Comparison of ENCODE assay signal across 8 cellular contexts in genomic region chr13:110126391-110126961, GRCh38.
DNase-seq lines count a peak whose midpoint lies in the region; ATAC-seq and TF ChIP-seq lines count a peak whose summit lies in the region.

No MANE protein-coding gene starts in this region.

- DNase-seq in ELF-1 (ENCODE audit: low read depth, low spot score) (peak; percentile 90), SHP77 treated with DMSO at 0.1 percent for 48 hours (lab: John Stamatoyannopoulos, UW) (peak; percentile 65), foreskin melanocyte (peak; percentile 75), prostate gland (ENCODE audit: low spot score) (peak; percentile 63), OCI-M1 (lab: John Stamatoyannopoulos, UW) (no peak)

- no peaks in the 10 kb centered on the region for H3K27me3 ChIP-seq in prostate gland (replicated peaks; ENCODE audit: insufficient read depth)

- no peak for TF ChIP-seq CTCF in prostate gland (IDR thresholded peaks at IDR 0.05)

- H3K36me3 ChIP-seq in prostate gland = no peaks in the 10 kb centered on the region

- ATAC-seq in HG03108 (IDR thresholded peaks at IDR 0.05; ENCODE audit: unreplicated experiment) (no peak), GM18873 (IDR thresholded peaks at IDR 0.05; ENCODE audit: low FRiP score, unreplicated experiment) (no peak), HG03039 (IDR thresholded peaks at IDR 0.05; ENCODE audit: unreplicated experiment) (no peak)

- 10% methylated on average over 12 of the region's 12 CpGs for WGBS in prostate gland

- no peak overlapping the region for H3K4me3 ChIP-seq in prostate gland

- no peaks in the 10 kb centered on the region for H3K9me3 ChIP-seq in prostate gland

- peak overlapping the region; percentile 66 to 84 for H3K27ac ChIP-seq in prostate gland

- H3K4me1 ChIP-seq in prostate gland (replicated peaks) = no peaks in the 10 kb centered on the region

- intact Hi-C loops in prostate gland (cut with DNase I) = no loop called here

- TF ChIP-seq POLR2A in prostate gland (IDR thresholded peaks at IDR 0.05) = no peak
